7 cellular contexts compared by ENCODE assay signal in the genomic region with DNA sequence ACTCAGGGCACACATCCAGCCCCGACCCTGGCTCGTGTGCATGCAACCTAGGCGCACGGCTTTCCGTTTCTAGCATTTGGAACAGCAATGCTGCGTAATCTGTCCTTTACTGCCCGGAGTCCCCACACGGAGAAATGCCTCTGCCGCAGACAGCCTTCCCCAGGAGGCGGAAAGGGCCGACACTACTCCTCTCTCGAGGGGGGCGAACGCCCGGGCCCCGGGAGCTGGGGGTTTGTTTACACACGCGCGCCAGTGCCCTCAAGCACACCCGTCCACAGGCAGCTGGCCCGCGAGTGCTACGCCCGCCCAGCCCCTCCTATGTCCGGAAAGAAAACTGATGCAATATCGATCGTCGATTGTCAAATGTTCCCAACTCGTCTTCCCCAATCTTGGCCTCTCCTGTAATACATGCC. TPM values are rescaled to one million over a fixed set of nuclear protein-coding genes. Genes with fewer than 3 reads are reported as not detected.
DNase-seq lines count a peak whose midpoint lies in the region; ATAC-seq, FAIRE-seq and TF ChIP-seq lines count a peak whose summit lies in the region.

No MANE protein-coding gene starts in this region.

- H3K4me1 ChIP-seq in lower lobe of right lung: peaks cover 52% of the 10 kb centered on the region

- H3K4me3 ChIP-seq in lower lobe of right lung: peak overlapping the region; percentile 90

- H3K27ac ChIP-seq in VCaP (peak overlapping the region; percentile 99), lower lobe of right lung (peak overlapping the region; percentile 92)

- no peak for TF ChIP-seq POLR2A in GM12891 (IDR thresholded peaks at IDR 0.05; ENCODE audit: low read depth, low read length)

- TF ChIP-seq CTCF in VCaP (conservative IDR thresholded peaks at IDR 0.05) (no peak), lower lobe of right lung (IDR thresholded peaks at IDR 0.05) (no peak)

- peak; percentile 30 for DNase-seq in GM12891 (ENCODE audit: insufficient read length, low spot score)
- DNase-seq in HCEC 1CT: peak; percentile 65
- peak; percentile 58 for DNase-seq in MV-4-11 (lab: John Stamatoyannopoulos, UW)
- DNase-seq in dermis blood vessel endothelial cell: peak; percentile 58
- DNase-seq in lower lobe of right lung: peak; percentile 90
- peak; percentile 27 to 31 for DNase-seq in stimulated activated CD8-positive, alpha-beta memory T cell treated with anti-CD3 and anti-CD28 coated beads, Interleukin-2, amount 100 ng/mL, for 1 hour (ENCODE audit: low read depth in 2 of 2)

- ATAC-seq in lower lobe of right lung: peak; percentile 71 to 83

- FAIRE-seq in GM12891 (lab: Jason Lieb, UNC): no peak

- no peaks in the 10 kb centered on the region for H3K27me3 ChIP-seq in lower lobe of right lung (ENCODE audit: low read depth)

- H3K9me3 ChIP-seq in lower lobe of right lung: no peaks in the 10 kb centered on the region

- intact Hi-C loops in lower lobe of right lung (cut with DNase I): no loop called here

- peaks cover 45% of the 10 kb centered on the region for H3K36me3 ChIP-seq in lower lobe of right lung

TF ChIP-seq in GM12891, 5 proteins besides CTCF, POLR2A, EP300 and RAD21:
- TF ChIP-seq POLR2AphosphoS5 (IDR thresholded peaks at IDR 0.05; ENCODE audit: low read depth, low read length) (no peak), POU2F2 (IDR thresholded peaks at IDR 0.05; ENCODE audit: low read depth, low read length) (peak; percentile 73; the same call in 1 of the 2 replicates), PAX5 (IDR thresholded peaks at IDR 0.05; ENCODE audit: insufficient read depth, low read length, severe bottlenecking) (no peak), TAF1 (IDR thresholded peaks at IDR 0.05; ENCODE audit: low read depth, low read length) (no peak), SPI1 (IDR thresholded peaks at IDR 0.05; ENCODE audit: low read depth, low read length) (no peak)
TF ChIP-seq in GM12891: peak in this region for 1.

RNA-seq across cellular contexts. Expression of gene SLC38A2, which starts 0.8 kb away (rescaled TPM):
- 31.8 TPM for polyA plus RNA-seq in GM12891 (2012; ENCODE audit: low read depth, missing spikeins)
- total RNA-seq in dermis blood vessel endothelial cell: 618 and 745 TPM in 2 replicates
- total RNA-seq in lower lobe of right lung: 284 TPM

Comparison
In these comparisons a context has a peak if more than half of its experiments do, and no peak if none do; other contexts are left out.
1. Peak in every context shown above with its lines: DNase-seq, ATAC-seq, H3K4me3 ChIP-seq and H3K27ac ChIP-seq.
2. DNase-seq: peak in every context shown above with its lines; median percentile 90 in lower lobe of right lung; 65 in HCEC 1CT; 58 in MV-4-11; 58 in dermis blood vessel endothelial cell; 30 in GM12891; 29 in stimulated activated CD8-positive, alpha-beta memory T cell treated with anti-CD3 and anti-CD28 coated beads, Interleukin-2, amount 100 ng/mL, for 1 hour.